Comparison of ENCODE assay signal across 8 cellular contexts in the genomic region with DNA sequence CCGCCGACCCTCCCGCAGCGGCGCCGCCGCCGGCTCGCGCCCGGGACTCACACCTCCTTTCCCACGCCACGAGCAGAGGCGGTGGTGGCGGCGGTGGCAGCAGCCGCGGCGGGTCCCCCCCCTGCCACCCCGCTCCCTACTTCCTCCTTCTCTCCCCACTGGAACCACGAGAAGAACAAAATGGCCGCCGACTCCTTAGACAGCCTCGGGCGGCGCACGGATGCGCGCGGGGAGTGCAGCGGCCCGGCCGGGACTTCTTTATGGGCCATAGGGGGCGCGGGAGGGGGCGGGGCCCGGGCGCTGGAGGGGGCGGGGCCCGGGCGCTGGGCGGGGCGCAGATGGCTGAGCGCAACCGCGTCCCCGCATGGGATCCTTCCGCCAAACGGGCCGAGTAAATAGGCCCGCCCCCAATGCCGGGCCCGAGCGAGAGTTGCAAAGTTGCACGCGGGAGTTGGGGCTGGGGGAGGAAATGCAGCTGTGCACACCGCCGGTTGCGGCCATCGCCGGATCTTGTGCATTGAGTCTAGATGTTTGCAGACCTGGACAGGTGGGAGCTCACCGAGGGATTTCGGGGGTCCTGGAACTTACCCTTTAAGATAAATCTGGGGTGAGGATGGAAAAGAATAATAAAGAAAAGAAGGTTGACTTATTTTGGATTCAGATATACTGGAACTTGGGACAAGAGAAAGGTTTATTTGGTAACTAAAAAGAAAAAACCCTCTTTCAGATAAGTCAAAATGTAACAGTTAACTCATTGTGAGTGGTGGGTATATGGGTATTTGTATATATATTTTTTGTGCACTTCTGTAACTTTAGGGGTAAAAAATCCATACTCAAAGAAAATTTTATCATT. TPM values are rescaled to one million over a fixed set of nuclear protein-coding genes. Genes with fewer than 3 reads are reported as not detected.
A peak's percentile ranks its signal among the peaks of the same experiment; 100 is the strongest.
DNase-seq lines count a peak whose midpoint lies in the region; ATAC-seq and TF ChIP-seq lines count a peak whose summit lies in the region.

A gene (minus strand): TSS at position 174 of the 853 bp plus-strand sequence. CDS start 184 bp downstream, outside the sequence.

- H3K4me3 ChIP-seq in BLaER1 treated with 17β-estradiol and CSF1 and Interleukin-3, amounts not matched to agents 10 nM and 100 nM: peak within 1 kb of the TSS; percentile 72 to 96 (median 86)
- H3K4me3 ChIP-seq in dorsolateral prefrontal cortex (peak within 1 kb of the TSS; percentile 73 to 99 (median 96)), right lobe of liver (peak within 1 kb of the TSS; percentile 88 to 96 (median 90))

- H3K27ac Mint-ChIP-seq in activated CD4-positive, alpha-beta memory T cell treated with anti-CD3 and anti-CD28 coated beads for 36 hours: peak within 1 kb of the TSS; percentile 99

- peak; percentile 77 for ATAC-seq in GM19397 (IDR thresholded peaks at IDR 0.05; ENCODE audit: unreplicated experiment)
- ATAC-seq in right lobe of liver: peak; percentile 91 to 96 (median 94)

- under 1% methylated on average over 28 of the region's 63 CpGs for WGBS in right lobe of liver (ENCODE audit: insufficient coverage, low coverage, low lambda C conversion rate, missing lambda C conversion rate)

- peaks cover 31 to 52% (median 46%) of the 10 kb centered on the region in 10 experiments for H3K4me1 ChIP-seq in BLaER1 treated with 17β-estradiol and CSF1 and Interleukin-3, amounts not matched to agents 10 nM and 100 nM
- peaks cover 0 to 44% (median 16%) of the 10 kb centered on the region in 4 donors for H3K4me1 ChIP-seq in right lobe of liver

- DNase-seq in HK-2 (ENCODE audit: unreplicated experiment): peak; percentile 93
- DNase-seq in NCI-H82 treated with DMSO at 0.1 percent for 48 hours (lab: John Stamatoyannopoulos, UW; ENCODE audit: unreplicated experiment): peak; percentile 79
- peak; percentile 94 for DNase-seq in activated CD4-positive, alpha-beta memory T cell treated with anti-CD3 and anti-CD28 coated beads for 36 hours
- DNase-seq in dorsolateral prefrontal cortex: peak; percentile 80 to 95 (median 92)
- DNase-seq in right lobe of liver: peak; percentile 94 to 95 (median 95)
- DNase-seq in stimulated activated CD4-positive, alpha-beta T cell treated with anti-CD3 and anti-CD28 coated beads, Interleukin-4, amount 100 ng/mL, for 24 hours: peak; percentile 92

- CTCF ChIA-PET in activated CD4-positive, alpha-beta memory T cell treated with anti-CD3 and anti-CD28 coated beads for 36 hours (lab: Charles Lee): interaction anchor here (0.5 to 0.7 kb wide), 2 partner anchors 85 to 780 kb away, joined by 4 to 5 read pairs; no protein-coding TSS in a partner anchor

- peak within 1 kb of the TSS; percentile 79 to 93 (median 89) for H3K9ac ChIP-seq in BLaER1 treated with 17β-estradiol and CSF1 and Interleukin-3, amounts not matched to agents 10 nM and 100 nM

- TF ChIP-seq CTCF in dorsolateral prefrontal cortex (IDR thresholded peaks at IDR 0.05 in 54 of 56, conservative IDR thresholded peaks at IDR 0.05 in 2 of 56; ENCODE audit: low read depth in 1 of 56, partially characterized antibody in 56 of 56): peak in 37 of 56 donors; percentile 7 to 45 (median 23)
- peak in 1 of 4 donors; percentile 14 for TF ChIP-seq CTCF in right lobe of liver (IDR thresholded peaks at IDR 0.05)

- H3K36me3 Mint-ChIP-seq in activated CD4-positive, alpha-beta memory T cell treated with anti-CD3 and anti-CD28 coated beads for 36 hours: peaks cover 31% of the 10 kb centered on the region

- H3K9me3 Mint-ChIP-seq in activated CD4-positive, alpha-beta memory T cell treated with anti-CD3 and anti-CD28 coated beads for 36 hours: no peaks in the 10 kb centered on the region

- peak; percentile 64 for TF ChIP-seq POLR2A in right lobe of liver (IDR thresholded peaks at IDR 0.05)

- peaks cover 34% of the 10 kb centered on the region for H3K4me1 Mint-ChIP-seq in activated CD4-positive, alpha-beta memory T cell treated with anti-CD3 and anti-CD28 coated beads for 36 hours (ENCODE audit: low read depth)

- H4K20me1 ChIP-seq in BLaER1 treated with 17β-estradiol and CSF1 and Interleukin-3, amounts not matched to agents 10 nM and 100 nM: peaks cover 37 to 43% (median 40%) of the 10 kb centered on the region in 11 experiments

- intact Hi-C loops in activated CD4-positive, alpha-beta memory T cell treated with anti-CD3 and anti-CD28 coated beads for 36 hours (cut with micrococcal nuclease): loop anchor here (1.0 kb wide), 2 partner anchors 33 to 242 kb away; no protein-coding TSS in a partner anchor
- intact Hi-C loops in dorsolateral prefrontal cortex (cut with DNase I): loop anchor here (5.0 to 10.0 kb wide), 2 partner anchors 82 to 131 kb away; a partner anchor contains a TSS
- intact Hi-C loops in right lobe of liver (cut with DNase I): no loop called here

- POLR2A ChIA-PET in activated CD4-positive, alpha-beta memory T cell treated with anti-CD3 and anti-CD28 coated beads for 36 hours (lab: Charles Lee): interaction anchor here (0.7 to 4.1 kb wide), 5 partner anchors 10 to 275 kb away, joined by 3 to 46 read pairs (median 4); a partner anchor contains a TSS

- no peaks in the 10 kb centered on the region for H3K27me3 ChIP-seq in BLaER1 treated with 17β-estradiol and CSF1 and Interleukin-3, amounts not matched to agents 10 nM and 100 nM
- H3K27me3 ChIP-seq in dorsolateral prefrontal cortex: no peaks in the 10 kb centered on the region
- no peaks in the 10 kb centered on the region for H3K27me3 ChIP-seq in right lobe of liver

- H3K9me3 ChIP-seq in BLaER1 treated with 17β-estradiol and CSF1 and Interleukin-3, amounts not matched to agents 10 nM and 100 nM (replicated peaks in 1 of 11): no peaks in the 10 kb centered on the region
- H3K9me3 ChIP-seq in right lobe of liver: no peaks in the 10 kb centered on the region

- peaks cover 0 to 24% (median 13%) of the 10 kb centered on the region in 11 experiments; a peak in 12 of 22 replicates for H3K36me3 ChIP-seq in BLaER1 treated with 17β-estradiol and CSF1 and Interleukin-3, amounts not matched to agents 10 nM and 100 nM
- H3K36me3 ChIP-seq in right lobe of liver: no peaks in the 10 kb centered on the region

- peak within 1 kb of the TSS; percentile 81 to 99 (median 89) for H3K4me2 ChIP-seq in BLaER1 treated with 17β-estradiol and CSF1 and Interleukin-3, amounts not matched to agents 10 nM and 100 nM

- peak within 1 kb of the TSS; percentile 55 to 92 (median 87); a peak in 21 of 22 replicates for H3K27ac ChIP-seq in BLaER1 treated with 17β-estradiol and CSF1 and Interleukin-3, amounts not matched to agents 10 nM and 100 nM
- H3K27ac ChIP-seq in dorsolateral prefrontal cortex (peak within 1 kb of the TSS; percentile 52 to 97 (median 91)), right lobe of liver (peak within 1 kb of the TSS; percentile 85 to 88 (median 87))

- H3K4me3 Mint-ChIP-seq in activated CD4-positive, alpha-beta memory T cell treated with anti-CD3 and anti-CD28 coated beads for 36 hours: peak within 1 kb of the TSS; percentile 99

- no peaks in the 10 kb centered on the region for H3K27me3 Mint-ChIP-seq in activated CD4-positive, alpha-beta memory T cell treated with anti-CD3 and anti-CD28 coated beads for 36 hours

RNA-seq across cellular contexts. Expression of the gene that starts here (rescaled TPM):
- 100 to 1,000 TPM; 334 to 343 TPM for total RNA-seq in activated CD4-positive, alpha-beta memory T cell treated with anti-CD3 and anti-CD28 coated beads for 36 hours
- 100 to 1,000 TPM in 17 of 120 experiments, 10 to 100 TPM in 103; 59.0 to 118 (median 84.9) TPM for total RNA-seq in dorsolateral prefrontal cortex
- total RNA-seq in right lobe of liver: 10 to 100 TPM; 32.8 to 51.7 (median 36.2) TPM

Comparison
In these comparisons a context has a peak if more than half of its experiments do, and no peak if none do; other contexts are left out.
1. Peak in every context shown above with its lines: DNase-seq, ATAC-seq, H3K4me3 ChIP-seq and H3K27ac ChIP-seq.
2. intact Hi-C loops: an anchor here in activated CD4-positive, alpha-beta memory T cell treated with anti-CD3 and anti-CD28 coated beads for 36 hours (1.0 kb wide) and dorsolateral prefrontal cortex (5.0 to 10.0 kb wide); none called in right lobe of liver.